Comparison of ENCODE assay signal across 20 cellular contexts in genomic region chr2:172839446-172839845, GRCh38.
DNase-seq lines count a peak whose midpoint lies in the region; ATAC-seq and TF ChIP-seq lines count a peak whose summit lies in the region.
"Had no signal": no experiment of that assay in that cellular context is flagged by ENCODE, and none has a peak within 500 bp of the region (broad histone marks: within the 10 kb centered on the region; RNA-seq: fewer than 3 reads in every experiment).

No MANE protein-coding gene starts in this region.

- no peaks in the 10 kb centered on the region for H3K79me2 ChIP-seq in PC-3 (ENCODE audit: low read length)
- no peaks in the 10 kb centered on the region for H3K79me2 ChIP-seq in smooth muscle cell (ENCODE audit: low read depth)

- H2AFZ ChIP-seq in PC-3 (ENCODE audit: low read length) (no peak overlapping the region), smooth muscle cell (ENCODE audit: low read depth) (no peak overlapping the region)

- H3K36me3 ChIP-seq in PC-3 (ENCODE audit: low read depth, low read length) (no peaks in the 10 kb centered on the region), smooth muscle cell (ENCODE audit: low read depth) (no peaks in the 10 kb centered on the region), colonic mucosa (no peaks in the 10 kb centered on the region)
- H3K36me3 ChIP-seq: BLaER1 treated with 17β-estradiol and CSF1 and Interleukin-3, amounts not matched to agents 10 nM and 100 nM had no signal

- no peak for TF ChIP-seq CTCF in PC-3 (conservative IDR thresholded peaks at IDR 0.05; ENCODE audit: low read depth, low read length)
- TF ChIP-seq CTCF in epithelial cell of esophagus (IDR thresholded peaks at IDR 0.05; ENCODE audit: insufficient read depth, low read depth, low read length, missing control alignments) = no peak
- no peak for TF ChIP-seq CTCF in smooth muscle cell (IDR thresholded peaks at IDR 0.05; ENCODE audit: borderline replicate concordance, insufficient read depth, poor library complexity, severe bottlenecking)
- TF ChIP-seq CTCF in colonic mucosa (IDR thresholded peaks at IDR 0.05) = no peak

- H3K9me3 ChIP-seq in PC-3 (ENCODE audit: low read length) (no peaks in the 10 kb centered on the region), smooth muscle cell (replicated peaks; ENCODE audit: low read depth) (no peaks in the 10 kb centered on the region), colonic mucosa (no peaks in the 10 kb centered on the region)
- H3K9me3 ChIP-seq: A549; BLaER1 treated with 17β-estradiol and CSF1 and Interleukin-3, amounts not matched to agents 10 nM and 100 nM; Caco-2 had no signal

- POLR2A ChIA-PET in PC-3 (lab: Charles Lee; ENCODE audit: unreplicated experiment) = no interaction called here

- H3K9ac ChIP-seq in PC-3 (ENCODE audit: low read length) (no peak overlapping the region), smooth muscle cell (ENCODE audit: low read depth) (no peak overlapping the region), colonic mucosa (ENCODE audit: low read depth in 2 of 2, low read length in 2 of 2) (no peak overlapping the region)
- H3K9ac ChIP-seq: BLaER1 treated with 17β-estradiol and CSF1 and Interleukin-3, amounts not matched to agents 10 nM and 100 nM had no signal

- no peak overlapping the region for H3K4me2 ChIP-seq in PC-3 (ENCODE audit: low read length)
- H3K4me2 ChIP-seq in smooth muscle cell = no peak overlapping the region
- H3K4me2 ChIP-seq: A549; BLaER1 treated with 17β-estradiol and CSF1 and Interleukin-3, amounts not matched to agents 10 nM and 100 nM had no signal

- H3K27ac ChIP-seq in PC-3 (ENCODE audit: low read length) (no peak overlapping the region), smooth muscle cell (ENCODE audit: low read depth) (peak overlapping the region; percentile 49), colonic mucosa (no peak overlapping the region)
- H3K27ac ChIP-seq: 22Rv1; A549; BLaER1 treated with 17β-estradiol and CSF1 and Interleukin-3, amounts not matched to agents 10 nM and 100 nM; C4-2B had no signal

- ATAC-seq in PC-3 (no peak), HG02678 (IDR thresholded peaks at IDR 0.05; ENCODE audit: unreplicated experiment) (no peak)
- ATAC-seq: A549; CD8-positive, alpha-beta T cell; GM12878 had no signal

- H3K27me3 ChIP-seq in PC-3 (ENCODE audit: low read length) (no peaks in the 10 kb centered on the region), smooth muscle cell (ENCODE audit: low read depth) (no peaks in the 10 kb centered on the region), colonic mucosa (no peaks in the 10 kb centered on the region)
- H3K27me3 ChIP-seq: BLaER1 treated with 17β-estradiol and CSF1 and Interleukin-3, amounts not matched to agents 10 nM and 100 nM had no signal

- H4K20me1 ChIP-seq in PC-3 (ENCODE audit: low read length) (no peaks in the 10 kb centered on the region), smooth muscle cell (ENCODE audit: low read depth) (no peaks in the 10 kb centered on the region)
- H4K20me1 ChIP-seq: BLaER1 treated with 17β-estradiol and CSF1 and Interleukin-3, amounts not matched to agents 10 nM and 100 nM had no signal

- 86% methylated on average over 2 of the region's 2 CpGs for WGBS in smooth muscle cell (ENCODE audit: low lambda C conversion rate)

- H3F3A ChIP-seq in PC-3 (ENCODE audit: low read length, unreplicated experiment) = no peaks in the 10 kb centered on the region
- no peaks in the 10 kb centered on the region for H3F3A ChIP-seq in smooth muscle cell (ENCODE audit: low read depth)

- DNase-seq in ELF-1 (ENCODE audit: low read depth, low spot score) (peak; percentile 13), PC-3 (peak; percentile 12), epithelial cell of esophagus (ENCODE audit: low read depth) (peak; percentile 36), smooth muscle cell (lab: John Stamatoyannopoulos, UW; ENCODE audit: unreplicated experiment) (no peak), colonic mucosa (no peak), dedifferentiated amniotic fluid mesenchymal stem cell (ENCODE audit: extremely low spot score) (no peak), globus pallidus (ENCODE audit: low spot score) (no peak)
- DNase-seq: AML-193; Caco-2; Calu3; CD4-positive, alpha-beta T cell; CD8-positive, alpha-beta T cell; DMS79 treated with DMSO at 0.1 percent for 48 hours; GDM1 had no signal

- H3K4me3 ChIP-seq in PC-3 (ENCODE audit: low read length) (no peak overlapping the region), epithelial cell of esophagus (ENCODE audit: low read length) (no peak overlapping the region), smooth muscle cell (no peak overlapping the region), colonic mucosa (no peak overlapping the region)
- H3K4me3 ChIP-seq: A549; BLaER1 treated with 17β-estradiol and CSF1 and Interleukin-3, amounts not matched to agents 10 nM and 100 nM; GM12878 had no signal

- H3K4me1 ChIP-seq in PC-3 (ENCODE audit: insufficient read depth, low read length) = peaks cover 20% of the 10 kb centered on the region
- no peaks in the 10 kb centered on the region for H3K4me1 ChIP-seq in smooth muscle cell (ENCODE audit: low read depth)
- no peaks in the 10 kb centered on the region for H3K4me1 ChIP-seq in colonic mucosa

- BruUV-seq in PC-3 (replicated peaks; lab: Mats Ljungman, UMichigan) = no TSS peak

- peaks cover 6% of the 10 kb centered on the region; the same call in 1 of the 2 replicates for H3K9me2 ChIP-seq in PC-3 (replicated peaks; ENCODE audit: low read length)

- intact Hi-C loops in PC-3 (cut with micrococcal nuclease) = no loop called here
- intact Hi-C loops in colonic mucosa (cut with DNase I) = no loop called here

- CTCF ChIA-PET in PC-3 (lab: Charles Lee) = no interaction called here

Comparison
In these comparisons a context has a peak if more than half of its experiments do, and no peak if none do; other contexts are left out.
1. DNase-seq: peak in ELF-1 (single experiment), PC-3 (single experiment) and epithelial cell of esophagus (single experiment); none in smooth muscle cell (single experiment), colonic mucosa (single experiment), dedifferentiated amniotic fluid mesenchymal stem cell (single experiment) and globus pallidus (single experiment).